ENCODE assay signal across 27 cellular contexts in genomic region chr22:41431656-41432055, GRCh38. TPM values are rescaled to one million over a fixed set of nuclear protein-coding genes. Genes with fewer than 3 reads are reported as not detected.
DNase-seq lines count a peak whose midpoint lies in the region; ATAC-seq lines count a peak whose summit lies in the region.
"Had no signal": no experiment of that assay in that cellular context is flagged by ENCODE, and none has a peak within 500 bp of the region (broad histone marks: within the 10 kb centered on the region; RNA-seq: fewer than 3 reads in every experiment).

No MANE protein-coding gene starts in this region.

- H3K4me3 Mint-ChIP-seq in T-helper 1 cell treated with Interleukin-12 subunit alpha and Interleukin-12 subunit beta and Interleukin-4 antibody, amounts not matched to agents 30 μg/mL and 1 μg/mL, for 36 hours, result no peak overlapping the region
- H3K4me3 Mint-ChIP-seq in T-helper 17 cell, result no peak overlapping the region
- H3K4me3 Mint-ChIP-seq in stimulated activated effector memory CD8-positive, alpha-beta T cell treated with anti-CD3 and anti-CD28 coated beads, Interleukin-12 subunit alpha, Interleukin-12 subunit beta, amount 100 ng/mL, for 72 hours, result no peak overlapping the region
- H3K4me3 Mint-ChIP-seq: activated naive CD4-positive, alpha-beta T cell treated with anti-CD3 and anti-CD28 coated beads, Interleukin-2, amount 10 ng/mL, durations not matched to agents 7 days and 5 days; activated T-cell treated with anti-CD3 and anti-CD28 coated beads, Interleukin-2, amount 50 U/mL, for 4 hours; CD4-positive, alpha-beta memory T cell had no signal

- no peaks in the 10 kb centered on the region for H3K9me3 ChIP-seq in T-helper 17 cell (ENCODE audit: control insufficient read depth, low read length, poor library complexity, severe bottlenecking)
- H3K9me3 ChIP-seq: heart left ventricle, MG63, spleen had no signal

- H3K9me3 Mint-ChIP-seq in T-helper 1 cell treated with Interleukin-12 subunit alpha and Interleukin-12 subunit beta and Interleukin-4 antibody, amounts not matched to agents 30 μg/mL and 1 μg/mL, for 36 hours, result no peaks in the 10 kb centered on the region
- H3K9me3 Mint-ChIP-seq in stimulated activated effector memory CD8-positive, alpha-beta T cell treated with anti-CD3 and anti-CD28 coated beads, Interleukin-12 subunit alpha, Interleukin-12 subunit beta, amount 100 ng/mL, for 72 hours, result no peaks in the 10 kb centered on the region
- H3K9me3 Mint-ChIP-seq: activated naive CD4-positive, alpha-beta T cell treated with anti-CD3 and anti-CD28 coated beads, Interleukin-2, amount 10 ng/mL, durations not matched to agents 7 days and 5 days; activated T-cell treated with anti-CD3 and anti-CD28 coated beads, Interleukin-2, amount 50 U/mL, for 4 hours; CD4-positive, alpha-beta memory T cell; IgD-negative memory B cell had no signal

- peaks cover 4% of the 10 kb centered on the region for H3K4me1 Mint-ChIP-seq in T-helper 1 cell treated with Interleukin-12 subunit alpha and Interleukin-12 subunit beta and Interleukin-4 antibody, amounts not matched to agents 30 μg/mL and 1 μg/mL, for 36 hours (ENCODE audit: low read depth)
- peaks cover 18% of the 10 kb centered on the region for H3K4me1 Mint-ChIP-seq in T-helper 17 cell
- H3K4me1 Mint-ChIP-seq in stimulated activated effector memory CD8-positive, alpha-beta T cell treated with anti-CD3 and anti-CD28 coated beads, Interleukin-12 subunit alpha, Interleukin-12 subunit beta, amount 100 ng/mL, for 72 hours, result peaks cover 37% of the 10 kb centered on the region

- peak overlapping the region; percentile 26 for H3K27ac Mint-ChIP-seq in T-helper 1 cell treated with Interleukin-12 subunit alpha and Interleukin-12 subunit beta and Interleukin-4 antibody, amounts not matched to agents 30 μg/mL and 1 μg/mL, for 36 hours
- H3K27ac Mint-ChIP-seq in T-helper 17 cell, result peak overlapping the region; percentile 74
- peak overlapping the region; percentile 76 for H3K27ac Mint-ChIP-seq in stimulated activated effector memory CD8-positive, alpha-beta T cell treated with anti-CD3 and anti-CD28 coated beads, Interleukin-12 subunit alpha, Interleukin-12 subunit beta, amount 100 ng/mL, for 72 hours
- H3K27ac Mint-ChIP-seq: activated naive CD4-positive, alpha-beta T cell treated with anti-CD3 and anti-CD28 coated beads, Interleukin-2, amount 10 ng/mL, durations not matched to agents 7 days and 5 days had no signal

- no peaks in the 10 kb centered on the region for H3K27me3 ChIP-seq in layer of hippocampus (ENCODE audit: control insufficient read depth, insufficient read depth, low read length)
- H3K27me3 ChIP-seq: heart left ventricle, MG63, spleen had no signal

- no peaks in the 10 kb centered on the region for H3K27me3 Mint-ChIP-seq in T-helper 1 cell treated with Interleukin-12 subunit alpha and Interleukin-12 subunit beta and Interleukin-4 antibody, amounts not matched to agents 30 μg/mL and 1 μg/mL, for 36 hours (ENCODE audit: low read depth)
- H3K27me3 Mint-ChIP-seq in T-helper 17 cell, result no peaks in the 10 kb centered on the region
- H3K27me3 Mint-ChIP-seq: activated naive CD4-positive, alpha-beta T cell treated with anti-CD3 and anti-CD28 coated beads, Interleukin-2, amount 10 ng/mL, durations not matched to agents 7 days and 5 days; CD4-positive, alpha-beta memory T cell; IgD-negative memory B cell had no signal

- no peak for DNase-seq in T-helper 1 cell
- no peak for DNase-seq in T-helper 17 cell
- DNase-seq in stimulated activated effector memory CD8-positive, alpha-beta T cell treated with anti-CD3 and anti-CD28 coated beads, Interleukin-12 subunit alpha, Interleukin-12 subunit beta, amount 100 ng/mL, for 72 hours (ENCODE audit: low spot score in 2 of 2), result no peak
- DNase-seq in NCI-H510A treated with DMSO at 0.1 percent for 48 hours (lab: John Stamatoyannopoulos, UW), result no peak
- DNase-seq in NCI-H524 treated with DMSO at 0.1 percent for 48 hours (lab: John Stamatoyannopoulos, UW), result no peak
- DNase-seq in cerebellum (ENCODE audit: low spot score), result no peak
- DNase-seq: activated naive CD4-positive, alpha-beta T cell treated with anti-CD3 and anti-CD28 coated beads, Interleukin-2, amount 10 ng/mL, durations not matched to agents 7 days and 5 days; activated T-cell treated with anti-CD3 and anti-CD28 coated beads, Interleukin-2, amount 50 U/mL, for 4 hours; aorta; CD4-positive, alpha-beta memory T cell; heart left ventricle; mammary epithelial cell; MG63; NCI-H1436; NCI-H2107; NK-92 treated with Interleukin-12 subunit alpha and Interleukin-12 subunit beta, amount 100 ng/mL, for 24 hours; PC-9; SHP77; spleen; stimulated activated CD4-positive, alpha-beta T cell treated with anti-CD3 and anti-CD28 coated beads, Interleukin-4, amount 100 ng/mL, for 1 hour; stimulated activated naive CD4-positive, alpha-beta T cell treated with Interleukin-2 at 50 U/mL for 16 hours had no signal

- H3K27ac ChIP-seq in layer of hippocampus (ENCODE audit: low read depth, low read length), result peak overlapping the region; percentile 18
- H3K27ac ChIP-seq: 22Rv1, epithelial cell of prostate, PC-9 had no signal

- peaks cover 28% of the 10 kb centered on the region for H3K36me3 Mint-ChIP-seq in T-helper 1 cell treated with Interleukin-12 subunit alpha and Interleukin-12 subunit beta and Interleukin-4 antibody, amounts not matched to agents 30 μg/mL and 1 μg/mL, for 36 hours (ENCODE audit: low read depth)
- H3K36me3 Mint-ChIP-seq in T-helper 17 cell (ENCODE audit: low read depth), result peaks cover 2% of the 10 kb centered on the region
- H3K36me3 Mint-ChIP-seq in stimulated activated effector memory CD8-positive, alpha-beta T cell treated with anti-CD3 and anti-CD28 coated beads, Interleukin-12 subunit alpha, Interleukin-12 subunit beta, amount 100 ng/mL, for 72 hours, result peaks cover 80% of the 10 kb centered on the region

- no peak for ATAC-seq in T-helper 17 cell
- ATAC-seq in stimulated activated effector memory CD8-positive, alpha-beta T cell treated with anti-CD3 and anti-CD28 coated beads, Interleukin-12 subunit alpha, Interleukin-12 subunit beta, amount 100 ng/mL, for 72 hours, result no peak
- ATAC-seq: activated T-cell treated with anti-CD3 and anti-CD28 coated beads, Interleukin-2, amount 50 U/mL, for 4 hours; HCT116 had no signal

RNA-seq across cellular contexts. Expression of gene TOB2, which starts 14.9 kb away (rescaled TPM):
- 10 to 100 TPM; 30.8 to 44.0 TPM for total RNA-seq in T-helper 17 cell
- 22.4 TPM for total RNA-seq in cerebellum

RNA-seq across cellular contexts. Expression of gene PHF5A, which starts 36.8 kb away (rescaled TPM):
- total RNA-seq in T-helper 17 cell (10 to 100 TPM; 31.7 to 39.6 TPM), cerebellum (31.0 TPM)

RNA-seq across cellular contexts. Expression of gene ACO2, which starts 37.3 kb away (rescaled TPM):
- total RNA-seq in T-helper 17 cell (10 to 100 TPM; 77.2 to 81.9 TPM), cerebellum (64.5 TPM)

RNA-seq across cellular contexts. Expression of gene TEF, which starts 49.9 kb away (rescaled TPM):
- total RNA-seq in T-helper 17 cell (1 to 10 TPM; 4.8 to 7.4 TPM), cerebellum (6.3 TPM)

Comparison
In these comparisons a context has a peak if more than half of its experiments do, and no peak if none do; other contexts are left out.
1. H3K27ac Mint-ChIP-seq: peak in every context shown above with its lines; median percentile 76 in stimulated activated effector memory CD8-positive, alpha-beta T cell treated with anti-CD3 and anti-CD28 coated beads, Interleukin-12 subunit alpha, Interleukin-12 subunit beta, amount 100 ng/mL, for 72 hours; 74 in T-helper 17 cell; 26 in T-helper 1 cell treated with Interleukin-12 subunit alpha and Interleukin-12 subunit beta and Interleukin-4 antibody, amounts not matched to agents 30 μg/mL and 1 μg/mL, for 36 hours.